In genomic region chr7:39732837-39733804, GRCh38 we compare ENCODE assay signal across 1 cellular context.
TF ChIP-seq lines count a peak whose summit lies in the region.

No MANE protein-coding gene starts in this region.

TF ChIP-seq in H1, 55 proteins besides CTCF, POLR2A, EP300 and RAD21 (continued from another document):
- TF ChIP-seq, protein P1, sequence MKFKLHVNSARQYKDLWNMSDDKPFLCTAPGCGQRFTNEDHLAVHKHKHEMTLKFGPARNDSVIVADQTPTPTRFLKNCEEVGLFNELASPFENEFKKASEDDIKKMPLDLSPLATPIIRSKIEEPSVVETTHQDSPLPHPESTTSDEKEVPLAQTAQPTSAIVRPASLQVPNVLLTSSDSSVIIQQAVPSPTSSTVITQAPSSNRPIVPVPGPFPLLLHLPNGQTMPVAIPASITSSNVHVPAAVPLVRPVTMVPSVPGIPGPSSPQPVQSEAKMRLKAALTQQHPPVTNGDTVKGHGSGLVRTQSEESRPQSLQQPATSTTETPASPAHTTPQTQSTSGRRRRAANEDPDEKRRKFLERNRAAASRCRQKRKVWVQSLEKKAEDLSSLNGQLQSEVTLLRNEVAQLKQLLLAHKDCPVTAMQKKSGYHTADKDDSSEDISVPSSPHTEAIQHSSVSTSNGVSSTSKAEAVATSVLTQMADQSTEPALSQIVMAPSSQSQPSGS (IDR thresholded peaks at IDR 0.05; ENCODE audit: low read length): no peak
- TF ChIP-seq PHF8 (conservative IDR thresholded peaks at IDR 0.05; ENCODE audit: low read depth, low read length): peak; percentile 15
- TF ChIP-seq FOSL1 (IDR thresholded peaks at IDR 0.05; ENCODE audit: insufficient read depth, low read depth, low read length): no peak
- peak; percentile 70; the same call in 1 of the 2 replicates for TF ChIP-seq POLR2AphosphoS5 (IDR thresholded peaks at IDR 0.05; ENCODE audit: low read depth, low read length)
- TF ChIP-seq NRF1 (IDR thresholded peaks at IDR 0.05; ENCODE audit: low read depth, low read length): no peak
- no peak for TF ChIP-seq NANOG (IDR thresholded peaks at IDR 0.05; ENCODE audit: insufficient read depth, low read depth, low read length, poor library complexity, severe bottlenecking)
- 0 out of 4 replicates have a peak, but pooled peaks of 1 of the 2 experiments have one; percentile 23 for TF ChIP-seq HDAC2 (IDR thresholded peaks at IDR 0.05; ENCODE audit: borderline replicate concordance in 1 of 2, low read depth in 2 of 2, low read length in 2 of 2)
- TF ChIP-seq TAF7 (optimal IDR thresholded peaks at IDR 0.05; ENCODE audit: borderline replicate concordance, low read depth, low read length): peak; percentile 63
- 0 out of 2 replicates have a peak, but pooled peaks have one; percentile 11 for TF ChIP-seq BACH1 (IDR thresholded peaks at IDR 0.05; ENCODE audit: low read length)
- TF ChIP-seq SP4 (IDR thresholded peaks at IDR 0.05; ENCODE audit: low read length): no peak; the same call in 1 of the 2 replicates
- peak; percentile 85; the same call in 1 of the 2 replicates for TF ChIP-seq GABPA (IDR thresholded peaks at IDR 0.05; ENCODE audit: borderline replicate concordance, insufficient read depth, low read length)
- no peak for TF ChIP-seq MAFK (IDR thresholded peaks at IDR 0.05; ENCODE audit: low read depth, low read length)
- no peak for TF ChIP-seq CTBP2 (IDR thresholded peaks at IDR 0.05; ENCODE audit: borderline replicate concordance, insufficient read depth, insufficient read length, low read length)
- no peak for TF ChIP-seq SP2 (IDR thresholded peaks at IDR 0.05; ENCODE audit: low read length)
- TF ChIP-seq RNF2 (IDR thresholded peaks at IDR 0.05; ENCODE audit: borderline replicate concordance, low read depth, low read length, missing control alignments, poor library complexity, severe bottlenecking): no peak
- TF ChIP-seq TEAD4 (IDR thresholded peaks at IDR 0.05; ENCODE audit: low read depth, low read length): no peak
- TF ChIP-seq USF2 (IDR thresholded peaks at IDR 0.05; ENCODE audit: low read length): no peak
- peak; percentile 98 for TF ChIP-seq EGR1 (IDR thresholded peaks at IDR 0.05; ENCODE audit: borderline replicate concordance, low read depth, low read length)
- TF ChIP-seq CHD1 (IDR thresholded peaks at IDR 0.05; ENCODE audit: low read depth, low read length): no peak
- TF ChIP-seq, protein P2, sequence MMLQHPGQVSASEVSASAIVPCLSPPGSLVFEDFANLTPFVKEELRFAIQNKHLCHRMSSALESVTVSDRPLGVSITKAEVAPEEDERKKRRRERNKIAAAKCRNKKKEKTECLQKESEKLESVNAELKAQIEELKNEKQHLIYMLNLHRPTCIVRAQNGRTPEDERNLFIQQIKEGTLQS (IDR thresholded peaks at IDR 0.05; ENCODE audit: insufficient read depth, low read depth, low read length): no peak
- TF ChIP-seq SRF (IDR thresholded peaks at IDR 0.05; ENCODE audit: low read depth, low read length): no peak
- TF ChIP-seq RXRA (IDR thresholded peaks at IDR 0.05; ENCODE audit: insufficient read depth, low read depth, low read length): no peak
- TF ChIP-seq GTF2F1 (IDR thresholded peaks at IDR 0.05; ENCODE audit: borderline replicate concordance, low read depth, low read length): 0 out of 2 replicates have a peak, but pooled peaks have one; percentile 7
- TF ChIP-seq JUND (IDR thresholded peaks at IDR 0.05; ENCODE audit: low read length): peak; percentile 64; the same call in 1 of the 2 replicates
- TF ChIP-seq SAP30 (IDR thresholded peaks at IDR 0.05; ENCODE audit: insufficient read depth, insufficient replicate concordance, low read length): no peak
- peak; percentile 41 to 50; a peak in 1 of 4 replicates for TF ChIP-seq SIN3A (conservative IDR thresholded peaks at IDR 0.05 in 1 of 2, IDR thresholded peaks at IDR 0.05 in 1 of 2; ENCODE audit: low read depth in 1 of 2, low read length in 2 of 2)
- TF ChIP-seq SUZ12 (IDR thresholded peaks at IDR 0.05; ENCODE audit: low read length): no peak
- peak; percentile 80 for TF ChIP-seq SP1 (IDR thresholded peaks at IDR 0.05; ENCODE audit: low read depth, low read length)
- no peak for TF ChIP-seq CBX5 (IDR thresholded peaks at IDR 0.05; ENCODE audit: low read depth, low read length)
- TF ChIP-seq BCL11A (IDR thresholded peaks at IDR 0.05; ENCODE audit: low read depth in 2 of 2, low read length in 2 of 2): no peak
- peak; percentile 44; the same call in 1 of the 2 replicates for TF ChIP-seq BRCA1 (IDR thresholded peaks at IDR 0.05; ENCODE audit: low read depth, low read length)
- TF ChIP-seq YY1 (IDR thresholded peaks at IDR 0.05; ENCODE audit: low read depth, low read length): 0 out of 2 replicates have a peak, but pooled peaks have one; percentile 35
- TF ChIP-seq TCF12 (IDR thresholded peaks at IDR 0.05; ENCODE audit: low read depth, low read length): no peak
- TF ChIP-seq POU5F1 (IDR thresholded peaks at IDR 0.05; ENCODE audit: low read depth, low read length): no peak
- TF ChIP-seq JUN (IDR thresholded peaks at IDR 0.05; ENCODE audit: low read depth, low read length): no peak
- TF ChIP-seq KDM4A (IDR thresholded peaks at IDR 0.05; ENCODE audit: low read depth, low read length, severe bottlenecking): peak; percentile 57
- no peak for TF ChIP-seq CEBPB (IDR thresholded peaks at IDR 0.05; ENCODE audit: low read depth, low read length)
- no peak for TF ChIP-seq ZNF274 (IDR thresholded peaks at IDR 0.05; ENCODE audit: borderline replicate concordance, extremely low read depth, low read length)
- no peak for TF ChIP-seq HDAC6 (IDR thresholded peaks at IDR 0.05; ENCODE audit: low read depth, low read length)
- no peak for TF ChIP-seq KDM1A (IDR thresholded peaks at IDR 0.05; ENCODE audit: borderline replicate concordance, low read length)
- peak; percentile 80 for TF ChIP-seq ASH2L (IDR thresholded peaks at IDR 0.05; ENCODE audit: low read length)
- TF ChIP-seq CBX8 (IDR thresholded peaks at IDR 0.05; ENCODE audit: borderline replicate concordance, low read depth, low read length): no peak
- no peak for TF ChIP-seq KDM5A (IDR thresholded peaks at IDR 0.05; ENCODE audit: low read length)
- peak; percentile 100 for TF ChIP-seq RFX5 (IDR thresholded peaks at IDR 0.05; ENCODE audit: borderline replicate concordance, low read depth, low read length)
- peak; percentile 82 for TF ChIP-seq E2F6 (IDR thresholded peaks at IDR 0.05)
- no peak for TF ChIP-seq SIRT6 (IDR thresholded peaks at IDR 0.05; ENCODE audit: low read length)
- TF ChIP-seq CREB1 (IDR thresholded peaks at IDR 0.05): peak; percentile 97
- TF ChIP-seq MAX (IDR thresholded peaks at IDR 0.05): peak; percentile 23; the same call in 1 of the 2 replicates
- TF ChIP-seq EZH2 (IDR thresholded peaks at IDR 0.05; ENCODE audit: low read depth, low read length, severe bottlenecking): no peak
- no peak for TF ChIP-seq CHD7 (IDR thresholded peaks at IDR 0.05; ENCODE audit: insufficient replicate concordance, low read length)
- peak; percentile 77 for TF ChIP-seq TAF1 (IDR thresholded peaks at IDR 0.05; ENCODE audit: low read depth, low read length)
- TF ChIP-seq SIX5 (IDR thresholded peaks at IDR 0.05; ENCODE audit: low read depth, low read length): no peak
TF ChIP-seq in H1: peak in this region for 22.
